ENCODE assay signal across 11 cellular contexts in the genomic region with DNA sequence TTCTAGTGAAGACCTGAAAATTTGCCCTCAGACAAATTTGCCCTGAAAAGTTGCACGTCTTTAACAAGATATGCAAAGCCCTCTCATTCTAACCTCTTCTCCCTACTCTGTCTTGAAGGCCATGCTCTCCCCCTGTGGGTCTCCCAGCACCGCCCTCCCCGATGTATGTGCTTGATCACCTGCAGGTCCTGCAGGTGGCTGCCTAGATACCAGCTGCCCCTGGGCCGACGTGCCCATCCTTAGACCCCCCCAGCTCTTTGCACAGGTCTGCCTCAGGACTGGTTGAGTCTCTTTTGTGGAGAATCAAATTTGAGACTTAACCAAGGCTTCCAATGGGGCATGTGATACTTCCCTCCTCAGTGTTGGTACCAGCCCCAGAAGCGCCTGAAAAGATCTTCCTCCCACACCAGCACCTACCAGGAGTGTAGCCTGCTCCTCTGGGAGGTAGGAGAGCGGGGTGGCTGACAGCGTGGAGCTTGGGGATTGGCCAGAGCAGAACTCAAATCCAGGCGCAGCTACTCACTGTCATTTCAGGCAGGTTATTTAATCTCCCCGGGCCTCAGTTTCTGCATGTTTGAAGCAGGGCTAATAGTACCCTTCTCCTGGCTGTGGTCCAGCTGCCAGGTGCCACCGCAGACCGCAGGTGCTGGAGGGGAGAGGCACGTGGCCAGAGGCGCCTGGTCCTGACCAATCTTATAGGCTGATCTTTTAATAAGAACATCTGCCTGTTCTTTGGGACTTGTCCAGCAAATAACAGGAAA. TPM values are rescaled to one million over a fixed set of nuclear protein-coding genes. Genes with fewer than 3 reads are reported as not detected.
DNase-seq lines count a peak whose midpoint lies in the region; ATAC-seq and TF ChIP-seq lines count a peak whose summit lies in the region.
"Had no signal": no experiment of that assay in that cellular context is flagged by ENCODE, and none has a peak within 500 bp of the region (broad histone marks: within the 10 kb centered on the region; RNA-seq: fewer than 3 reads in every experiment).

No MANE protein-coding gene starts in this region.

- peaks cover 8% of the 10 kb centered on the region for H3K27me3 Mint-ChIP-seq in GM23338 (ENCODE audit: insufficient read depth, low read depth, poor library complexity)
- H3K27me3 Mint-ChIP-seq: activated CD8-positive, alpha-beta memory T cell treated with anti-CD3 and anti-CD28 coated beads, Interleukin-2, amount 10 ng/mL, durations not matched to agents 7 days and 5 days; activated naive CD8-positive, alpha-beta T cell treated with anti-CD3 and anti-CD28 coated beads, Interleukin-2, amount 50 U/mL, for 24 hours had no signal

- H3K4me2 ChIP-seq in mesenchymal stem cell (ENCODE audit: low read length, poor library complexity, severe bottlenecking), result no peak overlapping the region
- H3K4me2 ChIP-seq in smooth muscle cell, result no peak overlapping the region
- no peak overlapping the region for H3K4me2 ChIP-seq in GM23338

- TF ChIP-seq POLR2A in gastrocnemius medialis (IDR thresholded peaks at IDR 0.05), result no peak

- WGBS in mesenchymal stem cell, result 94% methylated on average over 12 of the region's 14 CpGs
- 96% methylated on average over 14 of the region's 14 CpGs for WGBS in smooth muscle cell (ENCODE audit: low lambda C conversion rate)

- no peak overlapping the region for H2AK5ac ChIP-seq in mesenchymal stem cell (ENCODE audit: low read length, severe bottlenecking)

- ATAC-seq in gastrocnemius medialis (no peak), GM23338 (no peak)
- ATAC-seq: activated CD8-positive, alpha-beta memory T cell treated with anti-CD3 and anti-CD28 coated beads, Interleukin-2, amount 10 ng/mL, durations not matched to agents 7 days and 5 days; activated naive CD8-positive, alpha-beta T cell treated with anti-CD3 and anti-CD28 coated beads, Interleukin-2, amount 50 U/mL, for 24 hours had no signal

- peak; percentile 87 for DNase-seq in DMS153 treated with DMSO at 0.1 percent for 48 hours (lab: John Stamatoyannopoulos, UW; ENCODE audit: unreplicated experiment)
- DNase-seq in NCI-H146 (lab: John Stamatoyannopoulos, UW), result peak; percentile 87
- DNase-seq in RPMI8226, result peak; percentile 99
- DNase-seq in mesenchymal stem cell, result no peak
- DNase-seq in gastrocnemius medialis, result no peak
- no peak for DNase-seq in tibial artery
- DNase-seq in smooth muscle cell (lab: John Stamatoyannopoulos, UW; ENCODE audit: unreplicated experiment), result no peak
- no peak for DNase-seq in GM23338 (ENCODE audit: low spot score)
- DNase-seq: activated CD8-positive, alpha-beta memory T cell treated with anti-CD3 and anti-CD28 coated beads, Interleukin-2, amount 10 ng/mL, durations not matched to agents 7 days and 5 days; activated naive CD8-positive, alpha-beta T cell treated with anti-CD3 and anti-CD28 coated beads, Interleukin-2, amount 50 U/mL, for 24 hours; T-helper 9 cell had no signal

- no peak overlapping the region for H3K27ac Mint-ChIP-seq in GM23338
- H3K27ac Mint-ChIP-seq: activated CD8-positive, alpha-beta memory T cell treated with anti-CD3 and anti-CD28 coated beads, Interleukin-2, amount 10 ng/mL, durations not matched to agents 7 days and 5 days; activated naive CD8-positive, alpha-beta T cell treated with anti-CD3 and anti-CD28 coated beads, Interleukin-2, amount 50 U/mL, for 24 hours had no signal

- H2AFZ ChIP-seq in mesenchymal stem cell (ENCODE audit: low read depth, low read length) (no peak overlapping the region), smooth muscle cell (ENCODE audit: low read depth) (no peak overlapping the region), GM23338 (no peak overlapping the region)

- no peak overlapping the region for H3K18ac ChIP-seq in mesenchymal stem cell (ENCODE audit: low read depth in 1 of 2, low read length in 2 of 2)

- H3K9me3 ChIP-seq in mesenchymal stem cell (ENCODE audit: control insufficient read depth, low read length) (no peaks in the 10 kb centered on the region), gastrocnemius medialis (no peaks in the 10 kb centered on the region), tibial artery (no peaks in the 10 kb centered on the region), smooth muscle cell (replicated peaks; ENCODE audit: low read depth) (no peaks in the 10 kb centered on the region)

- H2BK5ac ChIP-seq in mesenchymal stem cell (ENCODE audit: low read depth, low read length, poor library complexity, severe bottlenecking), result no peak overlapping the region

- H4K91ac ChIP-seq in mesenchymal stem cell (ENCODE audit: low read length), result no peak overlapping the region

- no peak overlapping the region for H3K23ac ChIP-seq in mesenchymal stem cell (ENCODE audit: low read length in 2 of 2)

- H2BK12ac ChIP-seq in mesenchymal stem cell (ENCODE audit: low read length in 2 of 2), result no peak overlapping the region

- peaks cover 2% of the 10 kb centered on the region; the same call in 2 of the 3 replicates for H3K36me3 Mint-ChIP-seq in GM23338 (ENCODE audit: low read depth)
- H3K36me3 Mint-ChIP-seq: activated CD8-positive, alpha-beta memory T cell treated with anti-CD3 and anti-CD28 coated beads, Interleukin-2, amount 10 ng/mL, durations not matched to agents 7 days and 5 days had no signal

- no peak overlapping the region for H2BK120ac ChIP-seq in mesenchymal stem cell (ENCODE audit: low read depth, low read length)

- H3K4me1 Mint-ChIP-seq in GM23338, result no peaks in the 10 kb centered on the region; the same call in 2 of the 3 replicates

- H3K14ac ChIP-seq in mesenchymal stem cell (ENCODE audit: low read length in 2 of 2), result no peak overlapping the region

- intact Hi-C loops in gastrocnemius medialis (cut with DNase I; ENCODE audit: low total_unique reads) (no loop called here), tibial artery (cut with DNase I; ENCODE audit: low total_unique reads) (loop anchor here (10.0 kb wide), 1 partner anchor 366 kb away; no protein-coding TSS in a partner anchor)

- TF ChIP-seq CTCF in gastrocnemius medialis (IDR thresholded peaks at IDR 0.05 in 4 of 5, conservative IDR thresholded peaks at IDR 0.05 in 1 of 5) (no peak), tibial artery (IDR thresholded peaks at IDR 0.05) (no peak), smooth muscle cell (IDR thresholded peaks at IDR 0.05; ENCODE audit: borderline replicate concordance, insufficient read depth, poor library complexity, severe bottlenecking) (no peak), GM23338 (conservative IDR thresholded peaks at IDR 0.05; ENCODE audit: low read depth in 2 of 2) (no peak)

- no peaks in the 10 kb centered on the region for H3K79me1 ChIP-seq in mesenchymal stem cell (replicated peaks; ENCODE audit: low read length, poor library complexity, severe bottlenecking)

- H3K4me3 ChIP-seq in mesenchymal stem cell (ENCODE audit: insufficient read depth in 1 of 2, low read depth in 1 of 2, low read length in 2 of 2), result no peak overlapping the region
- no peak overlapping the region for H3K4me3 ChIP-seq in gastrocnemius medialis
- no peak overlapping the region for H3K4me3 ChIP-seq in tibial artery
- H3K4me3 ChIP-seq in smooth muscle cell, result no peak overlapping the region
- H3K4me3 ChIP-seq in GM23338, result no peak overlapping the region

- no peak overlapping the region for H3K4ac ChIP-seq in mesenchymal stem cell (ENCODE audit: low read depth in 1 of 2, low read length in 2 of 2)

- H4K20me1 ChIP-seq in smooth muscle cell (ENCODE audit: low read depth) (no peaks in the 10 kb centered on the region), GM23338 (replicated peaks; ENCODE audit: insufficient read depth) (no peaks in the 10 kb centered on the region)

- H3K79me2 ChIP-seq in smooth muscle cell (ENCODE audit: low read depth) (peaks cover 2% of the 10 kb centered on the region), GM23338 (replicated peaks; ENCODE audit: insufficient read depth) (peaks cover 1% of the 10 kb centered on the region; the same call in 1 of the 2 replicates)

- H3K4me3 Mint-ChIP-seq in GM23338, result no peak overlapping the region; the same call in 2 of the 3 replicates
- H3K4me3 Mint-ChIP-seq: activated CD8-positive, alpha-beta memory T cell treated with anti-CD3 and anti-CD28 coated beads, Interleukin-2, amount 10 ng/mL, durations not matched to agents 7 days and 5 days; activated naive CD8-positive, alpha-beta T cell treated with anti-CD3 and anti-CD28 coated beads, Interleukin-2, amount 50 U/mL, for 24 hours had no signal

- H2BK15ac ChIP-seq in mesenchymal stem cell (ENCODE audit: low read depth, poor library complexity, severe bottlenecking), result no peak overlapping the region

- peaks cover 9% of the 10 kb centered on the region for H3K4me1 ChIP-seq in mesenchymal stem cell (ENCODE audit: control insufficient read depth, insufficient read depth, low read depth, low read length)
- peaks cover 0 to 6% of the 10 kb centered on the region in 2 donors for H3K4me1 ChIP-seq in gastrocnemius medialis
- peaks cover 0 to 9% (median 3%) of the 10 kb centered on the region in 4 donors for H3K4me1 ChIP-seq in tibial artery
- H3K4me1 ChIP-seq in smooth muscle cell (ENCODE audit: low read depth), result peaks cover 8% of the 10 kb centered on the region
- no peaks in the 10 kb centered on the region for H3K4me1 ChIP-seq in GM23338 (ENCODE audit: insufficient read depth)

- H3K9me2 ChIP-seq in GM23338 (ENCODE audit: insufficient read depth), result no peaks in the 10 kb centered on the region

- peak overlapping the region; percentile 41 for H4K8ac ChIP-seq in mesenchymal stem cell (ENCODE audit: low read length)

- H3K9ac ChIP-seq in mesenchymal stem cell (ENCODE audit: low read length), result no peak overlapping the region
- H3K9ac ChIP-seq in smooth muscle cell (ENCODE audit: low read depth), result no peak overlapping the region

- in situ Hi-C loops in gastrocnemius medialis (cut with MboI; ENCODE audit: low sequenced_read_pairs in 4 of 4), result loop anchor here (5.0 kb wide), 1 partner anchor 98 kb away; no protein-coding TSS in a partner anchor

- H3K27me3 ChIP-seq in mesenchymal stem cell (ENCODE audit: control insufficient read depth in 1 of 2, insufficient read depth in 1 of 2, low read length in 2 of 2) (no peaks in the 10 kb centered on the region), gastrocnemius medialis (no peaks in the 10 kb centered on the region), tibial artery (no peaks in the 10 kb centered on the region), smooth muscle cell (ENCODE audit: low read depth) (no peaks in the 10 kb centered on the region), GM23338 (ENCODE audit: insufficient read depth) (no peaks in the 10 kb centered on the region)

- no peaks in the 10 kb centered on the region for H3K9me3 Mint-ChIP-seq in GM23338
- H3K9me3 Mint-ChIP-seq: activated naive CD8-positive, alpha-beta T cell treated with anti-CD3 and anti-CD28 coated beads, Interleukin-2, amount 50 U/mL, for 24 hours had no signal

- no peak overlapping the region for H3K27ac ChIP-seq in mesenchymal stem cell (ENCODE audit: low read length, poor library complexity, severe bottlenecking)
- H3K27ac ChIP-seq in gastrocnemius medialis, result no peak overlapping the region
- H3K27ac ChIP-seq in tibial artery, result no peak overlapping the region
- H3K27ac ChIP-seq in smooth muscle cell (ENCODE audit: low read depth), result no peak overlapping the region
- H3K27ac ChIP-seq in GM23338 (ENCODE audit: low read depth), result no peak overlapping the region

- H3K36me3 ChIP-seq in mesenchymal stem cell (ENCODE audit: control insufficient read depth in 1 of 2, insufficient read depth in 2 of 2, low read depth in 1 of 2, low read length in 2 of 2) (peaks cover 16 to 19% of the 10 kb centered on the region in 2 experiments), gastrocnemius medialis (peaks cover 0 to 7% of the 10 kb centered on the region in 2 donors), tibial artery (peaks cover 0 to 19% (median 5%) of the 10 kb centered on the region in 3 donors), smooth muscle cell (ENCODE audit: low read depth) (no peaks in the 10 kb centered on the region), GM23338 (ENCODE audit: insufficient read depth) (no peaks in the 10 kb centered on the region)

- H3F3A ChIP-seq in smooth muscle cell (ENCODE audit: low read depth) (peaks cover 4% of the 10 kb centered on the region), GM23338 (replicated peaks; ENCODE audit: low read depth) (0 out of 2 replicates have a peak, but pooled peaks cover 6% of the 10 kb centered on the region)

RNA-seq across cellular contexts. Expression of gene MRPL38, which starts 4.5 kb away (rescaled TPM):
- polyA plus RNA-seq in mesenchymal stem cell (2013, experiment 1 of 2), result 44.2 TPM
- 41.8 TPM for polyA plus RNA-seq in mesenchymal stem cell (2013, experiment 2 of 2)
- total RNA-seq in gastrocnemius medialis (10 to 100 TPM; 29.9 to 86.7 (median 53.1) TPM), smooth muscle cell (32.6 and 48.4 TPM in 2 replicates)
- polyA plus RNA-seq in smooth muscle cell (90.5 and 107 TPM in 2 replicates), GM23338 (2016; fragmentation: Nextera tagmentation; extraction: Ambion mirVana) (86.7 and 90.0 TPM in 2 replicates)
- total RNA-seq in GM23338 (2014; rRNA removed; shearing (Covaris generic)), result 47.2 and 63.6 TPM in 2 replicates

RNA-seq across cellular contexts. Expression of gene TRIM65, which starts 12.5 kb away (rescaled TPM):
- 15.7 TPM for polyA plus RNA-seq in mesenchymal stem cell (2013, experiment 1 of 2)
- polyA plus RNA-seq in mesenchymal stem cell (2013, experiment 2 of 2), result 15.2 TPM
- total RNA-seq in gastrocnemius medialis (10 to 100 TPM; 16.5 to 26.1 (median 22.3) TPM), smooth muscle cell (9.8 and 13.3 TPM in 2 replicates)
- polyA plus RNA-seq in smooth muscle cell (15.4 and 17.4 TPM in 2 replicates), GM23338 (2016; fragmentation: Nextera tagmentation; extraction: Ambion mirVana) (13.8 and 15.0 TPM in 2 replicates)
- 53.8 and 54.0 TPM in 2 replicates for total RNA-seq in GM23338 (2014; rRNA removed; shearing (Covaris generic))

RNA-seq across cellular contexts. Expression of gene TRIM47, which starts 30.9 kb away (rescaled TPM):
- polyA plus RNA-seq in mesenchymal stem cell (2013, experiment 1 of 2), result 42.8 TPM
- polyA plus RNA-seq in mesenchymal stem cell (2013, experiment 2 of 2), result 46.1 TPM
- total RNA-seq in gastrocnemius medialis (10 to 100 TPM in 3 of 4 donors, 1 to 10 TPM in 1; 9.5 to 18.4 (median 15.5) TPM), smooth muscle cell (3.8 and 8.7 TPM in 2 replicates)
- polyA plus RNA-seq in smooth muscle cell (16.1 and 31.7 TPM in 2 replicates), GM23338 (2016; fragmentation: Nextera tagmentation; extraction: Ambion mirVana) (7.2 TPM in 2 replicates)
- total RNA-seq in GM23338 (2014; rRNA removed; shearing (Covaris generic)), result 9.9 and 12.5 TPM in 2 replicates

RNA-seq across cellular contexts. Expression of gene FBF1, which starts 31.6 kb away (rescaled TPM):
- polyA plus RNA-seq in mesenchymal stem cell (2013, experiment 1 of 2), result 1.8 TPM
- 1.6 TPM for polyA plus RNA-seq in mesenchymal stem cell (2013, experiment 2 of 2)
- total RNA-seq in gastrocnemius medialis (1 to 10 TPM; 2.5 to 6.4 (median 5.8) TPM), smooth muscle cell (8.4 and 21.8 TPM in 2 replicates)
- polyA plus RNA-seq in smooth muscle cell (4.6 and 8.2 TPM in 2 replicates), GM23338 (2016; fragmentation: Nextera tagmentation; extraction: Ambion mirVana) (8.8 and 9.7 TPM in 2 replicates)
- total RNA-seq in GM23338 (2014; rRNA removed; shearing (Covaris generic)), result 11.8 and 17.4 TPM in 2 replicates

RNA-seq across cellular contexts. Expression of gene WBP2, which starts 54.1 kb away (rescaled TPM):
- polyA plus RNA-seq in mesenchymal stem cell (2013, experiment 1 of 2), result 173 TPM
- 171 TPM for polyA plus RNA-seq in mesenchymal stem cell (2013, experiment 2 of 2)
- total RNA-seq in gastrocnemius medialis (100 to 1,000 TPM; 129 to 259 (median 148) TPM), smooth muscle cell (26.4 and 27.6 TPM in 2 replicates)
- polyA plus RNA-seq in smooth muscle cell (91.4 and 111 TPM in 2 replicates), GM23338 (2016; fragmentation: Nextera tagmentation; extraction: Ambion mirVana) (59.5 and 63.5 TPM in 2 replicates)
- 34.9 and 36.2 TPM in 2 replicates for total RNA-seq in GM23338 (2014; rRNA removed; shearing (Covaris generic))

Comparison
In these comparisons a context has a peak if more than half of its experiments do, and no peak if none do; other contexts are left out.
1. DNase-seq: peak in DMS153 treated with DMSO at 0.1 percent for 48 hours (single experiment), NCI-H146 (single experiment) and RPMI8226 (single experiment); none in mesenchymal stem cell (single experiment), gastrocnemius medialis (0 of 2), tibial artery (0 of 2), smooth muscle cell (single experiment) and GM23338 (single experiment).